ENCODE assay signal across 8 cellular contexts in genomic region chr6:109059591-109060021, GRCh38. TPM values are rescaled to one million over a fixed set of nuclear protein-coding genes. Genes with fewer than 3 reads are reported as not detected.
A peak's percentile ranks its signal among the peaks of the same experiment; 100 is the strongest.
DNase-seq lines count a peak whose midpoint lies in the region; ATAC-seq, FAIRE-seq and TF ChIP-seq lines count a peak whose summit lies in the region.

No MANE protein-coding gene starts in this region.

- H3K27me3 ChIP-seq in CD8-positive, alpha-beta memory T cell (ENCODE audit: insufficient read depth, low read length, poor library complexity, severe bottlenecking) = no peaks in the 10 kb centered on the region
- H3K27me3 ChIP-seq in bronchial epithelial cell (ENCODE audit: control insufficient read depth, insufficient read depth, low read length) (no peaks in the 10 kb centered on the region), vagina (no peaks in the 10 kb centered on the region), Peyer's patch (no peaks in the 10 kb centered on the region)
- H3K27me3 ChIP-seq in naive thymus-derived CD4-positive, alpha-beta T cell (ENCODE audit: control insufficient read depth in 2 of 2, insufficient read depth in 2 of 2, low read length in 2 of 2) = no peaks in the 10 kb centered on the region

- no peaks in the 10 kb centered on the region for H3K36me3 ChIP-seq in CD8-positive, alpha-beta memory T cell (ENCODE audit: insufficient read depth, low read length)
- H3K36me3 ChIP-seq in bronchial epithelial cell (ENCODE audit: control insufficient read depth, insufficient read depth, low read length) = no peaks in the 10 kb centered on the region
- H3K36me3 ChIP-seq in naive thymus-derived CD4-positive, alpha-beta T cell (ENCODE audit: control insufficient read depth in 2 of 3, insufficient read depth in 3 of 3, low read length in 3 of 3) = no peaks in the 10 kb centered on the region
- H3K36me3 ChIP-seq in vagina = no peaks in the 10 kb centered on the region
- no peaks in the 10 kb centered on the region for H3K36me3 ChIP-seq in Peyer's patch

- H3K9me3 Mint-ChIP-seq in CD8-positive, alpha-beta memory T cell = no peaks in the 10 kb centered on the region
- H3K9me3 Mint-ChIP-seq in naive thymus-derived CD4-positive, alpha-beta T cell = no peaks in the 10 kb centered on the region

- H3K9me3 ChIP-seq in CD8-positive, alpha-beta memory T cell (ENCODE audit: low read length) = no peaks in the 10 kb centered on the region
- H3K9me3 ChIP-seq in naive thymus-derived CD4-positive, alpha-beta T cell (ENCODE audit: control insufficient read depth in 2 of 3, low read length in 3 of 3) = no peaks in the 10 kb centered on the region
- H3K9me3 ChIP-seq in vagina (no peaks in the 10 kb centered on the region), Peyer's patch (no peaks in the 10 kb centered on the region)

- POLR2A ChIA-PET in CD8-positive, alpha-beta memory T cell (lab: Charles Lee) = no interaction called here
- POLR2A ChIA-PET in naive thymus-derived CD4-positive, alpha-beta T cell (lab: Charles Lee) = interaction anchor here (0.8 to 2.4 kb wide), 6 partner anchors 10 to 211 kb away, joined by 3 to 14 read pairs (median 4); partner anchors contain the start of gene ARMC2

- peak overlapping the region; percentile 80 to 97 (median 90) for H3K27ac Mint-ChIP-seq in CD8-positive, alpha-beta memory T cell
- H3K27ac Mint-ChIP-seq in naive thymus-derived CD4-positive, alpha-beta T cell = peak overlapping the region; percentile 40 to 92 (median 80)

- no peak overlapping the region for H3K27ac ChIP-seq in CD8-positive, alpha-beta memory T cell (ENCODE audit: low read depth, low read length)
- peak overlapping the region; percentile 33 for H3K27ac ChIP-seq in naive thymus-derived CD4-positive, alpha-beta T cell (ENCODE audit: low read depth, low read length)
- no peak overlapping the region for H3K27ac ChIP-seq in vagina
- peak overlapping the region in 2 of 4 donors; percentile 19 to 48 for H3K27ac ChIP-seq in Peyer's patch

- peak in 2 of 5 donors; percentile 32 to 51 for DNase-seq in CD8-positive, alpha-beta memory T cell
- DNase-seq in KG1 (lab: John Stamatoyannopoulos, UW) = peak; percentile 37
- DNase-seq in bronchial epithelial cell (ENCODE audit: low read depth) = peak; percentile 71
- peak in 7 of 9 donors; percentile 24 to 61 (median 40) for DNase-seq in naive thymus-derived CD4-positive, alpha-beta T cell
- no peak for DNase-seq in vagina (ENCODE audit: extremely low spot score in 2 of 2)
- no peak for DNase-seq in epidermal melanocyte (ENCODE audit: insufficient read length, low spot score)
- no peak for DNase-seq in Peyer's patch
- DNase-seq in DMS153 treated with DMSO at 0.1 percent for 48 hours (lab: John Stamatoyannopoulos, UW; ENCODE audit: unreplicated experiment) = no peak

- H3K4me3 ChIP-seq in CD8-positive, alpha-beta memory T cell (ENCODE audit: low read length) = peak overlapping the region; percentile 13
- H3K4me3 ChIP-seq in bronchial epithelial cell (ENCODE audit: low read depth, low read length) = no peak overlapping the region
- H3K4me3 ChIP-seq in naive thymus-derived CD4-positive, alpha-beta T cell (ENCODE audit: low read length) = no peak overlapping the region
- no peak overlapping the region for H3K4me3 ChIP-seq in vagina
- no peak overlapping the region for H3K4me3 ChIP-seq in Peyer's patch

- H3K4me1 Mint-ChIP-seq in CD8-positive, alpha-beta memory T cell = peaks cover 58 to 82% (median 60%) of the 10 kb centered on the region in 3 donors
- peaks cover 18 to 75% (median 59%) of the 10 kb centered on the region in 7 donors for H3K4me1 Mint-ChIP-seq in naive thymus-derived CD4-positive, alpha-beta T cell

- ATAC-seq in naive thymus-derived CD4-positive, alpha-beta T cell = peak; percentile 98

- intact Hi-C loops in naive thymus-derived CD4-positive, alpha-beta T cell (cut with micrococcal nuclease) = loop anchor here (1.0 to 5.0 kb wide), 5 partner anchors 17 to 117 kb away; partner anchors contain the start of genes CEP57L1 (in 1 of the 2) and SESN1 (in 1 of the 2)
- intact Hi-C loops in vagina (cut with DNase I) = loop anchor here (10.0 kb wide), 1 partner anchor 1405 kb away; no protein-coding TSS in a partner anchor

- H3K27me3 Mint-ChIP-seq in CD8-positive, alpha-beta memory T cell = no peaks in the 10 kb centered on the region
- H3K27me3 Mint-ChIP-seq in naive thymus-derived CD4-positive, alpha-beta T cell = peaks cover 0 to 8% (median 0%) of the 10 kb centered on the region in 5 donors

- TF ChIP-seq POLR2A in vagina (IDR thresholded peaks at IDR 0.05) = no peak
- no peak for TF ChIP-seq POLR2A in Peyer's patch (IDR thresholded peaks at IDR 0.05)

- no peak for TF ChIP-seq CTCF in bronchial epithelial cell (IDR thresholded peaks at IDR 0.05; ENCODE audit: insufficient read depth, low read length, severe bottlenecking)
- peak in 1 of 3 experiments; percentile 8 for TF ChIP-seq CTCF in vagina (IDR thresholded peaks at IDR 0.05)
- peak in 1 of 6 experiments; percentile 19 for TF ChIP-seq CTCF in Peyer's patch (IDR thresholded peaks at IDR 0.05)

- CTCF ChIA-PET in CD8-positive, alpha-beta memory T cell (lab: Charles Lee) = interaction anchor here (0.6 to 1.2 kb wide), 7 partner anchors 9 to 98 kb away, joined by 3 to 4 read pairs (median 3); partner anchors contain the start of gene SESN1
- CTCF ChIA-PET in naive thymus-derived CD4-positive, alpha-beta T cell (lab: Charles Lee) = interaction anchor here (0.6 to 2.1 kb wide), 3 partner anchors 11 to 585 kb away, joined by 3 to 6 read pairs (median 3); no protein-coding TSS in a partner anchor

- FAIRE-seq in bronchial epithelial cell (lab: Jason Lieb, UNC) = no peak

- peak overlapping the region in 6 of 7 donors; percentile 7 to 74 (median 58) for H3K4me3 Mint-ChIP-seq in CD8-positive, alpha-beta memory T cell
- peak overlapping the region; percentile 4 to 68 (median 51) for H3K4me3 Mint-ChIP-seq in naive thymus-derived CD4-positive, alpha-beta T cell

- H3K36me3 Mint-ChIP-seq in CD8-positive, alpha-beta memory T cell = peaks cover 0 to 10% (median 2%) of the 10 kb centered on the region in 3 donors
- H3K36me3 Mint-ChIP-seq in naive thymus-derived CD4-positive, alpha-beta T cell = peaks cover 0 to 5% (median 3%) of the 10 kb centered on the region in 5 donors

- peaks cover 31% of the 10 kb centered on the region for H3K4me1 ChIP-seq in CD8-positive, alpha-beta memory T cell (ENCODE audit: insufficient read depth, low read length)
- H3K4me1 ChIP-seq in naive thymus-derived CD4-positive, alpha-beta T cell (ENCODE audit: control insufficient read depth in 2 of 2, insufficient read depth in 2 of 2, low read length in 2 of 2) = peaks cover 13 to 19% of the 10 kb centered on the region in 2 donors
- H3K4me1 ChIP-seq in vagina (peaks cover 33% of the 10 kb centered on the region), Peyer's patch (peaks cover 0 to 14% (median 1%) of the 10 kb centered on the region in 4 donors)

RNA-seq across cellular contexts. Expression of gene SESN1, which starts 35.0 kb away (rescaled TPM):
- total RNA-seq in CD8-positive, alpha-beta memory T cell = 10 to 100 TPM; 20.2 to 22.0 TPM
- 39.2 TPM for polyA plus RNA-seq in CD8-positive, alpha-beta memory T cell
- 18.4 and 18.9 TPM in 2 replicates for total RNA-seq in bronchial epithelial cell
- 10 to 100 TPM; 24.6 to 61.8 (median 37.7) TPM for total RNA-seq in naive thymus-derived CD4-positive, alpha-beta T cell
- polyA plus RNA-seq in naive thymus-derived CD4-positive, alpha-beta T cell = 10 to 100 TPM; 16.5 to 37.0 TPM
- total RNA-seq in vagina = 58.9 TPM
- 10 to 100 TPM; 22.8 to 87.5 (median 43.4) TPM for total RNA-seq in Peyer's patch

RNA-seq across cellular contexts. Expression of gene CEP57L1, which starts 35.7 kb away (rescaled TPM):
- 10 to 100 TPM; 18.6 to 19.1 TPM for total RNA-seq in CD8-positive, alpha-beta memory T cell
- 7.8 TPM for polyA plus RNA-seq in CD8-positive, alpha-beta memory T cell
- 9.7 and 11.9 TPM in 2 replicates for total RNA-seq in bronchial epithelial cell
- total RNA-seq in naive thymus-derived CD4-positive, alpha-beta T cell = 10 to 100 TPM in 1 of 5 experiments, 1 to 10 TPM in 4; 3.1 to 17.2 (median 6.5) TPM
- 1 to 10 TPM; 5.1 to 7.7 TPM for polyA plus RNA-seq in naive thymus-derived CD4-positive, alpha-beta T cell
- 13.5 TPM for total RNA-seq in vagina
- total RNA-seq in Peyer's patch = 10 to 100 TPM in 3 of 4 donors, 1 to 10 TPM in 1; 8.6 to 25.6 (median 23.5) TPM

Comparison
In these comparisons a context has a peak if more than half of its experiments do, and no peak if none do; other contexts are left out.
1. DNase-seq: peak in KG1 (single experiment), bronchial epithelial cell (single experiment) and naive thymus-derived CD4-positive, alpha-beta T cell (7 of 9); none in vagina (0 of 2), epidermal melanocyte (single experiment), Peyer's patch (0 of 3) and DMS153 treated with DMSO at 0.1 percent for 48 hours (single experiment).